ENCODE assay signal across 18 cellular contexts in the genomic region with DNA sequence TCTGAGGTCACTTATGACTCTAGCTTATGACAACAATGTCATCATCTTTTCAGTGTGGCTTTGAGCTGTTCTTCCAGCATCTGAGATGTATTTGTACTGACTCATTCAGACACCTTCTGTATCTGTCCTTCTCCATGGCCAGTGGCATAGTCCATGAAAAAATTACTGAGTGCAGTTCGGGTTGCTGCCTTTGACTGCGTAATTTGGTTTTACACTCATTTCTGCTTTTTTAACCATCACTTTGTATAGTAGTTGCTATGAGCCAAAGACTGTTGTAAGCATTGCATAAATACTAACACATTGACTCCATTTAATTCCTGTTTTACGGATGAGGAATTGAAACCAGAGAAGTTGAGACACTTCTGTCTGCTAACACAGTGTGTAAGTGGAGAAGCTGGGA.
"Had no signal": no experiment of that assay in that cellular context is flagged by ENCODE, and none has a peak within 500 bp of the region (broad histone marks: within the 10 kb centered on the region; RNA-seq: fewer than 3 reads in every experiment).

No MANE protein-coding gene starts in this region.

- H3K4me3 ChIP-seq: breast epithelium, heart right ventricle, pancreas, transverse colon, uterus had no signal

- H3K27ac ChIP-seq: breast epithelium, heart right ventricle, pancreas, transverse colon, uterus had no signal

- DNase-seq: activated naive CD4-positive, alpha-beta T cell; activated naive CD8-positive, alpha-beta T cell treated with anti-CD3 and anti-CD28 coated beads for 36 hours; activated T-cell treated with anti-CD3 and anti-CD28 coated beads, Interleukin-2, amount 50 U/mL, for 24 hours; cortex of kidney; heart right ventricle; islet precursor cell; left colon; mesenchymal stem cell; nephron progenitor cell; pancreas; right cardiac atrium; stimulated activated CD4-positive, alpha-beta T cell treated with anti-CD3 and anti-CD28 coated beads, Interleukin-12 subunit alpha, Interleukin-12 subunit beta, amount 100 ng/mL, for 4 hours; stimulated activated naive CD8-positive, alpha-beta T cell treated with anti-CD3 and anti-CD28 coated beads, Interleukin-15, amount 100 ng/mL, for 72 hours; transverse colon; uterus had no signal

- H3K4me1 ChIP-seq: breast epithelium, heart right ventricle, pancreas, transverse colon, uterus had no signal

- ATAC-seq: activated T-helper 17 cell treated with anti-CD3 and anti-CD28 coated beads, Interleukin-2, amount 50 U/mL, for 72 hours; heart right ventricle; left colon; pancreas; right cardiac atrium; stimulated activated naive CD8-positive, alpha-beta T cell treated with anti-CD3 and anti-CD28 coated beads, Interleukin-15, amount 100 ng/mL, for 72 hours; WTC11 had no signal

- H3K36me3 ChIP-seq: breast epithelium, heart right ventricle, pancreas, transverse colon, uterus had no signal

- H3K27me3 ChIP-seq: breast epithelium, heart right ventricle, pancreas, transverse colon, uterus had no signal

- H3K9me3 ChIP-seq: heart right ventricle, pancreas, transverse colon, uterus had no signal
